18 cellular contexts compared by ENCODE assay signal in genomic region chr6:163308629-163309276, GRCh38.
"Had no signal": no experiment of that assay in that cellular context is flagged by ENCODE, and none has a peak within 500 bp of the region (broad histone marks: within the 10 kb centered on the region; RNA-seq: fewer than 3 reads in every experiment).

No MANE protein-coding gene starts in this region.

- DNase-seq: activated CD4-positive, alpha-beta memory T cell treated with anti-CD3 and anti-CD28 coated beads for 36 hours; activated CD4-positive, alpha-beta T cell treated with anti-CD3 and anti-CD28 coated beads for 36 hours; activated naive CD4-positive, alpha-beta T cell; activated naive CD8-positive, alpha-beta T cell treated with anti-CD3 and anti-CD28 coated beads for 36 hours; activated T-cell treated with anti-CD3 and anti-CD28 coated beads for 4 hours; amygdala; effector CD8-positive, alpha-beta T cell; foreskin melanocyte; glutamatergic neuron; hippocampal formation; islet precursor cell; midbrain; nucleus accumbens; stimulated activated CD8-positive, alpha-beta memory T cell treated with anti-CD3 and anti-CD28 coated beads, Interleukin-4, amount 100 ng/mL, for 48 hours; stimulated activated naive CD4-positive, alpha-beta T cell; tibial artery; WERI-Rb-1 had no signal

- H3K27ac ChIP-seq: tibial artery, WERI-Rb-1 had no signal

- H3K9me3 ChIP-seq: tibial artery had no signal

- H3K4me3 ChIP-seq: tibial artery had no signal

- H3K27me3 ChIP-seq: tibial artery had no signal

- H3K4me1 ChIP-seq: tibial artery had no signal

- H3K36me3 ChIP-seq: tibial artery, WERI-Rb-1 had no signal

- ATAC-seq: left lobe of liver had no signal
